In the genomic region with DNA sequence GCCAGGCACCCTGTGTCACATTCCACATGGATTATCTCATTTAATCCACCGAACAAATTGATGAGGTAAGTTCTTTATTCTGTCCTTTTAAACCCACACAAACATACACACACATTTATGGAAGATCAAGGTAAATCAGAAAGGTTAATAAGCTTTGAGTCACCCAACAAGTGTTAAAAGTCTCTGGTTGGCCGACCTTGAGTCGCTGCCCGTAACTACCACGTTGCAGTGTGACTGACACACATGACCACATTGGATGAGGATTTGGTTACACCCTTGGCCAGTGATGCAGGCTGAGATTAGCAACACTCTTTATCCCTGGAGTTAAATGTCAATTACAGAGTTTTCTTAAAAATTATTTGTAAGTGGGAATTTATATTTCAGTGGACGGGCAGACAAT, we compare ENCODE assay signal across 10 cellular contexts. TPM values are rescaled to one million over a fixed set of nuclear protein-coding genes. Genes with fewer than 3 reads are reported as not detected.
DNase-seq lines count a peak whose midpoint lies in the region; ATAC-seq and TF ChIP-seq lines count a peak whose summit lies in the region.
"Had no signal": no experiment of that assay in that cellular context is flagged by ENCODE, and none has a peak within 500 bp of the region (broad histone marks: within the 10 kb centered on the region; RNA-seq: fewer than 3 reads in every experiment).

No MANE protein-coding gene starts in this region.

- ATAC-seq in GM19467 (IDR thresholded peaks at IDR 0.05; ENCODE audit: unreplicated experiment) (peak; percentile 51), HG03457 (IDR thresholded peaks at IDR 0.05; ENCODE audit: unreplicated experiment) (peak; percentile 56), gastroesophageal sphincter (peak; percentile 34), HG02970 (IDR thresholded peaks at IDR 0.05; ENCODE audit: low FRiP score, unreplicated experiment) (no peak)

- H3K27ac Mint-ChIP-seq in activated CD4-positive, alpha-beta memory T cell treated with anti-CD3 and anti-CD28 coated beads, Interleukin-2, amount 10 ng/mL, durations not matched to agents 7 days and 5 days: no peak overlapping the region

- TF ChIP-seq POLR2A in gastroesophageal sphincter (IDR thresholded peaks at IDR 0.05): no peak

- CTCF ChIA-PET in activated CD4-positive, alpha-beta memory T cell treated with anti-CD3 and anti-CD28 coated beads, Interleukin-2, amount 10 ng/mL, durations not matched to agents 7 days and 5 days (lab: Charles Lee): no interaction called here
- CTCF ChIA-PET in HEK293T (lab: Yijun Ruan, JAX): no interaction called here

- no peaks in the 10 kb centered on the region for H3K9me3 Mint-ChIP-seq in activated CD4-positive, alpha-beta memory T cell treated with anti-CD3 and anti-CD28 coated beads, Interleukin-2, amount 10 ng/mL, durations not matched to agents 7 days and 5 days

- H3K27me3 Mint-ChIP-seq in activated CD4-positive, alpha-beta memory T cell treated with anti-CD3 and anti-CD28 coated beads, Interleukin-2, amount 10 ng/mL, durations not matched to agents 7 days and 5 days: no peaks in the 10 kb centered on the region

- POLR2A ChIA-PET in activated CD4-positive, alpha-beta memory T cell treated with anti-CD3 and anti-CD28 coated beads, Interleukin-2, amount 10 ng/mL, durations not matched to agents 7 days and 5 days (lab: Charles Lee): no interaction called here
- POLR2A ChIA-PET in HEK293T (lab: Yijun Ruan, JAX): interaction anchor here (0.8 kb wide), 1 partner anchor 19 kb away, joined by 3 read pairs; a partner anchor contains a TSS

- H3K27me3 ChIP-seq in gastroesophageal sphincter: no peaks in the 10 kb centered on the region

- WGBS in gastroesophageal sphincter (ENCODE audit: low coverage in 1 of 2), 2 donors: 64 to 70% methylated on average over 2 to 6 of the region's 6 CpGs

- no peak overlapping the region for H3K4me3 Mint-ChIP-seq in activated CD4-positive, alpha-beta memory T cell treated with anti-CD3 and anti-CD28 coated beads, Interleukin-2, amount 10 ng/mL, durations not matched to agents 7 days and 5 days

- peaks cover 3% of the 10 kb centered on the region for H3K36me3 Mint-ChIP-seq in activated CD4-positive, alpha-beta memory T cell treated with anti-CD3 and anti-CD28 coated beads, Interleukin-2, amount 10 ng/mL, durations not matched to agents 7 days and 5 days (ENCODE audit: low read depth)

- in situ Hi-C loops in Caki2 (cut with HindIII; ENCODE audit: low pct_unique_long_range_greater_than_20kb, low sequenced_read_pairs): no loop called here

- H3K36me3 ChIP-seq in gastroesophageal sphincter: peaks cover 0 to 5% of the 10 kb centered on the region in 2 donors

- no peak for TF ChIP-seq CTCF in gastroesophageal sphincter (IDR thresholded peaks at IDR 0.05)

- DNase-seq in Caki2 (ENCODE audit: low read depth) (peak; percentile 14), HEK293T (ENCODE audit: extremely low spot score) (no peak), pons (ENCODE audit: low spot score) (no peak)
- no peak for DNase-seq in activated CD4-positive, alpha-beta memory T cell treated with anti-CD3 and anti-CD28 coated beads, Interleukin-2, amount 10 ng/mL, durations not matched to agents 7 days and 5 days
- DNase-seq: KBM-7, Right ventricle myocardium superior had no signal

- H3K27ac ChIP-seq in gastroesophageal sphincter: no peak overlapping the region

- no peak overlapping the region for H3K4me3 ChIP-seq in gastroesophageal sphincter

- H3K9me3 ChIP-seq in gastroesophageal sphincter: no peaks in the 10 kb centered on the region

- peaks cover 2% of the 10 kb centered on the region for H3K4me1 Mint-ChIP-seq in activated CD4-positive, alpha-beta memory T cell treated with anti-CD3 and anti-CD28 coated beads, Interleukin-2, amount 10 ng/mL, durations not matched to agents 7 days and 5 days

- no peak for TF ChIP-seq EP300 in gastroesophageal sphincter (IDR thresholded peaks at IDR 0.05)

- peaks cover 0 to 46% (median 2%) of the 10 kb centered on the region in 3 donors for H3K4me1 ChIP-seq in gastroesophageal sphincter

TF ChIP-seq in HEK293T, 16 proteins besides CTCF, POLR2A, EP300 and RAD21:
- TF ChIP-seq BHLHE40 (IDR thresholded peaks at IDR 0.05; ENCODE audit: borderline replicate concordance) (no peak), FOXK2 (IDR thresholded peaks at IDR 0.05) (no peak), ELF4 (IDR thresholded peaks at IDR 0.05) (no peak), SUZ12 (IDR thresholded peaks at IDR 0.05) (no peak), ARNT (IDR thresholded peaks at IDR 0.05) (no peak)

RNA-seq across cellular contexts. Expression of a gene that starts 19.2 kb away (rescaled TPM):
- total RNA-seq in Caki2 (2014; rRNA removed; shearing (Covaris generic); ENCODE audit: low replicate concordance): 31.8 and 39.5 TPM in 2 replicates
- total RNA-seq in gastroesophageal sphincter: 100 to 1,000 TPM; 169 to 300 (median 202) TPM
- total RNA-seq in activated CD4-positive, alpha-beta memory T cell treated with anti-CD3 and anti-CD28 coated beads, Interleukin-2, amount 10 ng/mL, durations not matched to agents 7 days and 5 days: 10 to 100 TPM; 71.3 to 76.9 TPM
